19 cellular contexts compared by ENCODE assay signal in the genomic region with DNA sequence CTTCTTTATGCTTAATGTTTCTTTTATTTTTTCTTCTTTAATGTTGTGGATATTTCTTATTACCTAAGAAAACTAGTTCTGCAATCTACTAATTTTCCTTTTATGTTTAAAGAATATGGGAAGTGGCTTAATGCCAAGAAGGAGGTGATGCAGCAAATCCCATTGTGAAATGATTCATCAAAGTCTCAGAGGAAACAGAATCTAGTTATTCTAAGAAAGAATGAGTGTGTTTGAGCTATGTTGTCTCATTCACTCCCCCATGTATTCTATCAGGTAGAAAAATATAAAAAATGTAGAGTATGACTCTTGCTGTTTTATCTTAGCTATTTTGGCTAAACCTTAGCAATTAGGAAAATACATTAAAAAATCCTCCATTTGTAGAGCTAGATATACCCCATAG.
A peak's percentile ranks its signal among the peaks of the same experiment; 100 is the strongest.
DNase-seq lines count a peak whose midpoint lies in the region; ATAC-seq, FAIRE-seq and TF ChIP-seq lines count a peak whose summit lies in the region.
"Had no signal": no experiment of that assay in that cellular context is flagged by ENCODE, and none has a peak within 500 bp of the region (broad histone marks: within the 10 kb centered on the region; RNA-seq: fewer than 3 reads in every experiment).

No MANE protein-coding gene starts in this region.

- no peaks in the 10 kb centered on the region for H3K9me1 ChIP-seq in K562 (ENCODE audit: control insufficient read depth, insufficient read depth, low read length)

- H3K4me2 ChIP-seq in K562 (ENCODE audit: insufficient read depth, low read length), result no peak overlapping the region
- H3K4me2 ChIP-seq: BLaER1 had no signal

- H3K4me3 ChIP-seq in K562, result no peak overlapping the region
- no peak overlapping the region for H3K4me3 ChIP-seq in kidney epithelial cell (ENCODE audit: low read depth, low read length)
- H3K4me3 ChIP-seq: adrenal gland, BLaER1, HAP-1, lung, psoas muscle had no signal

- no peaks in the 10 kb centered on the region for H3K9me3 ChIP-seq in K562 (replicated peaks; ENCODE audit: control insufficient read depth, insufficient read depth, low read depth, low read length)
- H3K9me3 ChIP-seq: adrenal gland, BLaER1, HAP-1, psoas muscle had no signal

- no peak for TF ChIP-seq RAD21 in K562 (CRISPR knock-in tag; conservative IDR thresholded peaks at IDR 0.05 in 1 of 2, IDR thresholded peaks at IDR 0.05 in 1 of 2)

- peak overlapping the region; percentile 2; the same call in 1 of the 3 replicates for H3K27ac ChIP-seq in K562 (ENCODE audit: extremely low read depth, low read depth, low read length)
- no peak overlapping the region for H3K27ac ChIP-seq in substantia nigra (ENCODE audit: low read depth, low read length, poor library complexity, severe bottlenecking)
- H3K27ac ChIP-seq: adrenal gland, BLaER1, psoas muscle had no signal

- no peaks in the 10 kb centered on the region for H4K20me1 ChIP-seq in K562 (replicated peaks; ENCODE audit: control insufficient read depth, insufficient read depth, low read length)
- H4K20me1 ChIP-seq: BLaER1 had no signal

- H3K9ac ChIP-seq in K562 (ENCODE audit: insufficient read depth in 1 of 2, low read depth in 2 of 2, low read length in 2 of 2), result no peak overlapping the region
- H3K9ac ChIP-seq: BLaER1 had no signal

- TF ChIP-seq POLR2A in H54 (IDR thresholded peaks at IDR 0.05; ENCODE audit: low read depth, low read length) (no peak), K562 (conservative IDR thresholded peaks at IDR 0.05) (no peak)

- BruUV-seq in K562 (replicated peaks; lab: Mats Ljungman, UMichigan), result no TSS peak

- no peaks in the 10 kb centered on the region for H3K4me1 ChIP-seq in K562 (replicated peaks in 1 of 2; ENCODE audit: control insufficient read depth in 2 of 2, insufficient read depth in 2 of 2, low read length in 2 of 2)
- H3K4me1 ChIP-seq: adrenal gland, HAP-1, psoas muscle had no signal

- POLR2A ChIA-PET in K562 (lab: Yijun Ruan, JAX), result no interaction called here

- peak; percentile 7 for DNase-seq in H54 (ENCODE audit: insufficient read length, low spot score)
- DNase-seq in NCI-H69 (lab: John Stamatoyannopoulos, UW), result peak; percentile 7
- DNase-seq in K562 (ENCODE audit: extremely low read depth in 1 of 4, low spot score in 3 of 4), result peak in 3 of 4 experiments; percentile 13 to 37 (median 22)
- DNase-seq in kidney epithelial cell (ENCODE audit: low read depth), result peak; percentile 57
- DNase-seq in substantia nigra (lab: John Stamatoyannopoulos, UW), result no peak
- DNase-seq in activated gamma-delta T cell treated with Interleukin-2 at 50 U/mL for 16 hours, result no peak
- DNase-seq in NCI-H187 (lab: John Stamatoyannopoulos, UW), result no peak
- DNase-seq in dermis blood vessel endothelial cell, result no peak
- DNase-seq: activated T-cell treated with anti-CD3 and anti-CD28 coated beads, Interleukin-2, amount 50 U/mL, for 4 hours; adrenal gland; natural killer cell; NCI-H1694 treated with DMSO at 0.1 percent for 48 hours; NCI-H774; psoas muscle; RPMI8226; T-helper 2 cell had no signal

- H3K36me3 ChIP-seq in K562 (ENCODE audit: control insufficient read depth, insufficient read depth, low read length) (no peaks in the 10 kb centered on the region), kidney epithelial cell (ENCODE audit: control insufficient read depth, insufficient read depth, low read length) (no peaks in the 10 kb centered on the region)
- H3K36me3 ChIP-seq: adrenal gland, BLaER1, HAP-1 had no signal

- H3K79me2 ChIP-seq in K562 (ENCODE audit: control insufficient read depth, insufficient read depth, low read length), result no peaks in the 10 kb centered on the region

- no peak for TF ChIP-seq EP300 in K562 (IDR thresholded peaks at IDR 0.05; ENCODE audit: low read length)

- intact Hi-C loops in K562 (cut with micrococcal nuclease), result no loop called here

- peak; percentile 41 for FAIRE-seq in H54 (lab: Jason Lieb, UNC)
- peak; percentile 29 for FAIRE-seq in K562 (lab: Jason Lieb, UNC)

- no peak for ATAC-seq in K562
- ATAC-seq: activated T-cell treated with anti-CD3 and anti-CD28 coated beads, Interleukin-2, amount 50 U/mL, for 4 hours; natural killer cell; psoas muscle had no signal

- no peak for TF ChIP-seq CTCF in K562 (IDR thresholded peaks at IDR 0.05 in 2 of 3, conservative IDR thresholded peaks at IDR 0.05 in 1 of 3; ENCODE audit: insufficient read depth in 2 of 3, low read depth in 1 of 3, low read length in 3 of 3)
- TF ChIP-seq CTCF in kidney epithelial cell (IDR thresholded peaks at IDR 0.05; ENCODE audit: insufficient read depth, low read length, poor library complexity, severe bottlenecking), result no peak

- peak overlapping the region; percentile 14; the same call in 1 of the 2 replicates for H2AFZ ChIP-seq in K562 (ENCODE audit: low read depth, low read length)

- in situ Hi-C loops in K562 (cut with MboI), result no loop called here

- H3K27me3 ChIP-seq in K562 (ENCODE audit: control insufficient read depth in 2 of 2, insufficient read depth in 2 of 2, low read length in 2 of 2) (no peaks in the 10 kb centered on the region), kidney epithelial cell (ENCODE audit: control insufficient read depth, insufficient read depth, low read length) (no peaks in the 10 kb centered on the region)
- H3K27me3 ChIP-seq: adrenal gland, BLaER1 had no signal

- CTCF ChIA-PET in K562 (lab: Yijun Ruan, JAX; ENCODE audit: low intra/inter-chr PET ratio), result no interaction called here

TF ChIP-seq in K562, 482 proteins besides CTCF, POLR2A, EP300 and RAD21 (continues in another document):
- TF ChIP-seq SNAPC5 (CRISPR knock-in tag; IDR thresholded peaks at IDR 0.05) (no peak), HOXB6 (CRISPR knock-in tag; IDR thresholded peaks at IDR 0.05; ENCODE audit: borderline replicate concordance) (no peak), ZNF584 (CRISPR knock-in tag; IDR thresholded peaks at IDR 0.05; ENCODE audit: low read depth) (no peak), ZNF398 (CRISPR knock-in tag; IDR thresholded peaks at IDR 0.05) (no peak), ARID1B (IDR thresholded peaks at IDR 0.05) (peak; percentile 28; the same call in 1 of the 2 replicates), ZNF121 (CRISPR knock-in tag; conservative IDR thresholded peaks at IDR 0.05) (no peak), ZNF696 (CRISPR knock-in tag; conservative IDR thresholded peaks at IDR 0.05) (no peak), FIP1L1 (IDR thresholded peaks at IDR 0.05; ENCODE audit: low read depth, low read length, poor library complexity, severe bottlenecking) (no peak), C11orf30 (IDR thresholded peaks at IDR 0.05; ENCODE audit: low read depth) (peak; percentile 64; the same call in 1 of the 2 replicates), ZSCAN29 (IDR thresholded peaks at IDR 0.05) (no peak), SRF (CRISPR knock-in tag; IDR thresholded peaks at IDR 0.05) (no peak), HINFP (tag; conservative IDR thresholded peaks at IDR 0.05; ENCODE audit: low read depth) (no peak), NELFE (IDR thresholded peaks at IDR 0.05; ENCODE audit: insufficient read depth, insufficient read length) (no peak), PTBP1 (IDR thresholded peaks at IDR 0.05; ENCODE audit: low read depth, low read length) (no peak)
- TF ChIP-seq, protein P1, sequence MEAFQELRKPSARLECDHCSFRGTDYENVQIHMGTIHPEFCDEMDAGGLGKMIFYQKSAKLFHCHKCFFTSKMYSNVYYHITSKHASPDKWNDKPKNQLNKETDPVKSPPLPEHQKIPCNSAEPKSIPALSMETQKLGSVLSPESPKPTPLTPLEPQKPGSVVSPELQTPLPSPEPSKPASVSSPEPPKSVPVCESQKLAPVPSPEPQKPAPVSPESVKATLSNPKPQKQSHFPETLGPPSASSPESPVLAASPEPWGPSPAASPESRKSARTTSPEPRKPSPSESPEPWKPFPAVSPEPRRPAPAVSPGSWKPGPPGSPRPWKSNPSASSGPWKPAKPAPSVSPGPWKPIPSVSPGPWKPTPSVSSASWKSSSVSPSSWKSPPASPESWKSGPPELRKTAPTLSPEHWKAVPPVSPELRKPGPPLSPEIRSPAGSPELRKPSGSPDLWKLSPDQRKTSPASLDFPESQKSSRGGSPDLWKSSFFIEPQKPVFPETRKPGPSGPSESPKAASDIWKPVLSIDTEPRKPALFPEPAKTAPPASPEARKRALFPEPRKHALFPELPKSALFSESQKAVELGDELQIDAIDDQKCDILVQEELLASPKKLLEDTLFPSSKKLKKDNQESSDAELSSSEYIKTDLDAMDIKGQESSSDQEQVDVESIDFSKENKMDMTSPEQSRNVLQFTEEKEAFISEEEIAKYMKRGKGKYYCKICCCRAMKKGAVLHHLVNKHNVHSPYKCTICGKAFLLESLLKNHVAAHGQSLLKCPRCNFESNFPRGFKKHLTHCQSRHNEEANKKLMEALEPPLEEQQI (IDR thresholded peaks at IDR 0.05), result peak; percentile 50; the same call in 1 of the 2 replicates

Comparison
In these comparisons a context has a peak if more than half of its experiments do, and no peak if none do; other contexts are left out.
1. DNase-seq: peak in H54 (single experiment), NCI-H69 (single experiment), K562 (3 of 4) and kidney epithelial cell (single experiment); none in substantia nigra (0 of 49), activated gamma-delta T cell treated with Interleukin-2 at 50 U/mL for 16 hours (single experiment), NCI-H187 (0 of 2) and dermis blood vessel endothelial cell (single experiment).